Comparison of ENCODE assay signal across 8 cellular contexts in the genomic region with DNA sequence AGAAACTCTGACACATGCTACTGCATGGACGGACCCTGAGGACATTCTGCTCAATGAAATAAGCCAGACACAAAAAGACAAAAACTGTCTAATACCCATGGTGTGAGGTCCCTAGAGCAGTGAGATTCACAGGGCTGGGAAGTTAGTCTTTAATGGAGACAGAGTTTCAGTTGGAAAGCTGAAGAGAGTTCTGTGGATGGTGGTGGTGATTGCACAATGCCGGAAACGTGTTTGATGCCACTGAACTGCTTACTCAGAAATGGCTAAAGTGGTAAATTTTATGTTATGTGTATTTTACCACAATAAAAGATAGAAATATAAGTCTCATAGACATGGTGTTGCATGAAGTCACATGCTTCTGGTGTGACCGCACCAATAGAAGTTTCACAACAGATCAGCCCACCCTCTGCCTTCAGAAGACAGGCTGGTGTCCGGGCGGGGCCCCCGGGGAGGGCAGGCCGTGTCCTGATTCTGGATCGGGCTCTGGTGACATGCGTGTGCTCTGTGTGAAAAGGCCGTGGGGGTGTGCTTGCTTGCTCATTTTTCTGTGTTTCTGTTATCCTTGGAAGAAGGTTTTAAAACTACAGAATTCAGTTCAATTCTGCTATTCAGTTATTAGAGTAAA.
A peak's percentile ranks its signal among the peaks of the same experiment; 100 is the strongest.
DNase-seq lines count a peak whose midpoint lies in the region; ATAC-seq and TF ChIP-seq lines count a peak whose summit lies in the region.
"Not testable (repeated sequence)": the region's sequence is repeated elsewhere in the genome, so short reads cannot be mapped to it uniquely, and the experiment has no call there.

No MANE protein-coding gene starts in this region.

- intact Hi-C loops in left cardiac atrium (cut with DNase I); sigmoid colon (cut with DNase I): not testable (repeated sequence)

- DNase-seq in BE2C; left cardiac atrium; mesothelial cell of epicardium (ENCODE audit: low spot score in 2 of 2, unreplicated experiment in 2 of 2); upper lobe of left lung: not testable (repeated sequence)
- DNase-seq in MV-4-11 (lab: John Stamatoyannopoulos, UW) (peak; percentile 89), amniotic epithelial cell (ENCODE audit: low read depth) (peak; percentile 56), fibroblast of mammary gland (ENCODE audit: low read depth) (peak; percentile 83), sigmoid colon (peak; percentile 63)

- TF ChIP-seq POLR2A in sigmoid colon (IDR thresholded peaks at IDR 0.05); upper lobe of left lung (IDR thresholded peaks at IDR 0.05): not testable (repeated sequence)

- not testable (repeated sequence) for H3K36me3 ChIP-seq in BE2C, sigmoid colon, upper lobe of left lung

- H3K9me3 Mint-ChIP-seq in mesothelial cell of epicardium, result not testable (repeated sequence)

- H3K4me1 ChIP-seq in BE2C (peaks cover 11% of the 10 kb centered on the region), sigmoid colon (peaks cover 0 to 10% (median 7%) of the 10 kb centered on the region in 4 donors)
- not testable (repeated sequence) for H3K4me1 ChIP-seq in upper lobe of left lung

- H3K4me3 Mint-ChIP-seq in mesothelial cell of epicardium, result peak overlapping the region; percentile 6

- TF ChIP-seq CTCF in BE2C (IDR thresholded peaks at IDR 0.05; ENCODE audit: low read depth, low read length); fibroblast of mammary gland (conservative IDR thresholded peaks at IDR 0.05; ENCODE audit: control insufficient read depth, insufficient read depth, low read depth, low read length); mesothelial cell of epicardium (IDR thresholded peaks at IDR 0.05; ENCODE audit: unreplicated experiment); sigmoid colon (IDR thresholded peaks at IDR 0.05); upper lobe of left lung (IDR thresholded peaks at IDR 0.05): not testable (repeated sequence)

- peak overlapping the region; percentile 92 for H3K27ac Mint-ChIP-seq in mesothelial cell of epicardium

- not testable (repeated sequence) for H3K9me3 ChIP-seq in BE2C, sigmoid colon, upper lobe of left lung

- not testable (repeated sequence) for TF ChIP-seq EP300 in sigmoid colon (IDR thresholded peaks at IDR 0.05); upper lobe of left lung (IDR thresholded peaks at IDR 0.05)

- H3K36me3 Mint-ChIP-seq in mesothelial cell of epicardium, result not testable (repeated sequence)

- ATAC-seq in left cardiac atrium (peak; percentile 65 to 83), upper lobe of left lung (ENCODE audit: low FRiP score in 2 of 2) (peak; percentile 44 to 87)

- not testable (repeated sequence) for H3K27me3 ChIP-seq in BE2C, sigmoid colon, upper lobe of left lung

- WGBS in sigmoid colon, 2 donors, result 75 to 79% methylated on average over 11 of the region's 11 CpGs
- WGBS in upper lobe of left lung, 2 donors, result 64 to 71% methylated on average over 11 of the region's 11 CpGs

- not testable (repeated sequence) for H3K27ac ChIP-seq in sigmoid colon, upper lobe of left lung

- peak overlapping the region; percentile 50 for H3K4me3 ChIP-seq in BE2C (ENCODE audit: low read depth, low read length)
- not testable (repeated sequence) for H3K4me3 ChIP-seq in fibroblast of mammary gland (ENCODE audit: control insufficient read depth, low read depth, low read length); sigmoid colon; upper lobe of left lung

- H3K27me3 Mint-ChIP-seq in mesothelial cell of epicardium (ENCODE audit: low read depth), result not testable (repeated sequence)

- peaks cover 17% of the 10 kb centered on the region for H3K4me1 Mint-ChIP-seq in mesothelial cell of epicardium
